8 cellular contexts compared by ENCODE assay signal in genomic region chr1:151165738-151166505, GRCh38. TPM values are rescaled to one million over a fixed set of nuclear protein-coding genes. Genes with fewer than 3 reads are reported as not detected.
DNase-seq lines count a peak whose midpoint lies in the region; ATAC-seq and TF ChIP-seq lines count a peak whose summit lies in the region.

A gene with protein sequence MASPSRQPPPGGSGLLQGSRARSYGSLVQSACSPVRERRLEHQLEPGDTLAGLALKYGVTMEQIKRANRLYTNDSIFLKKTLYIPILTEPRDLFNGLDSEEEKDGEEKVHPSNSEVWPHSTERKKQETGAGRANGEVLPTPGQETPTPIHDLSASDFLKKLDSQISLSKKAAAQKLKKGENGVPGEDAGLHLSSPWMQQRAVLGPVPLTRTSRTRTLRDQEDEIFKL (minus strand): TSS chr1:151165902. CDS start chr1:151165258, 644 bp downstream.
SCNM1 (plus strand) TSS chr1:151166144; CDS start chr1:151166153, 9 bp downstream.

- no peak within 1 kb of the TSS for H3K23ac ChIP-seq in mesendoderm (ENCODE audit: low read length)

- H3K4me3 ChIP-seq in HUES48 (ENCODE audit: low read depth, low read length) (peak within 1 kb of the TSS; percentile 98), NT2/D1 (ENCODE audit: insufficient read length, low read depth) (peak within 1 kb of the TSS; percentile 96), endodermal cell (ENCODE audit: low read length) (peak within 1 kb of the TSS; percentile 95), mesendoderm (ENCODE audit: low read length) (peak within 1 kb of the TSS; percentile 53)

- H3K27ac ChIP-seq in HUES48 (ENCODE audit: low read depth, low read length), result peak within 1 kb of the TSS; percentile 91
- peak within 1 kb of the TSS; percentile 69 for H3K27ac ChIP-seq in endodermal cell (ENCODE audit: low read depth, low read length)
- H3K27ac ChIP-seq in mesendoderm (ENCODE audit: low read depth, low read length), result peak within 1 kb of the TSS; percentile 39

- H2BK120ac ChIP-seq in mesendoderm (ENCODE audit: low read depth, low read length), result no peak within 1 kb of the TSS

- no peaks in the 10 kb centered on the region for H3K79me2 ChIP-seq in mesendoderm (ENCODE audit: control insufficient read depth, insufficient read depth, low read length)

- TF ChIP-seq CTCF in endodermal cell (conservative IDR thresholded peaks at IDR 0.05), result no peak

- H3K9ac ChIP-seq in HUES48 (ENCODE audit: low read depth, low read length), result peak within 1 kb of the TSS; percentile 78
- peak within 1 kb of the TSS; percentile 97 for H3K9ac ChIP-seq in NT2/D1 (ENCODE audit: insufficient read length, low read depth)
- H3K9ac ChIP-seq in endodermal cell (ENCODE audit: extremely low read depth, low read length, poor library complexity, severe bottlenecking), result peak within 1 kb of the TSS; percentile 70
- peak within 1 kb of the TSS; percentile 75 for H3K9ac ChIP-seq in mesendoderm (ENCODE audit: low read length)

- H2BK5ac ChIP-seq in mesendoderm (ENCODE audit: low read length), result no peak within 1 kb of the TSS

- H4K8ac ChIP-seq in mesendoderm (ENCODE audit: low read depth, low read length), result peak within 1 kb of the TSS; percentile 44

- no peak within 1 kb of the TSS for H4K5ac ChIP-seq in mesendoderm (ENCODE audit: low read length)

- no peak within 1 kb of the TSS for H2BK15ac ChIP-seq in mesendoderm (replicated peaks; ENCODE audit: low read depth)

- peaks cover 35% of the 10 kb centered on the region for H3K36me3 Mint-ChIP-seq in endodermal cell (ENCODE audit: low read depth)

- 0 to 1% methylated on average over 29 to 38 of the region's 38 CpGs for WGBS in endodermal cell (ENCODE audit: insufficient coverage in 1 of 2, insufficient read length in 1 of 2), 2 experiments
- WGBS in mesendoderm (ENCODE audit: extremely low coverage, insufficient coverage, low lambda C conversion rate), result no CpG with 5 or more reads among the region's 38 CpGs

- H2AK5ac ChIP-seq in mesendoderm (ENCODE audit: low read length), result no peak within 1 kb of the TSS

- H3K4me3 Mint-ChIP-seq in endodermal cell, result peak within 1 kb of the TSS; percentile 91

- H3K4me1 Mint-ChIP-seq in endodermal cell, result peaks cover 16% of the 10 kb centered on the region

- peak within 1 kb of the TSS; percentile 94 for H3K4ac ChIP-seq in mesendoderm (ENCODE audit: low read depth, low read length)

- H3K4me1 ChIP-seq in HUES48 (ENCODE audit: control insufficient read depth, insufficient read depth, low read length) (peaks cover 10% of the 10 kb centered on the region; the same call in 1 of the 2 replicates), NT2/D1 (ENCODE audit: insufficient read depth, insufficient read length) (peaks cover 10% of the 10 kb centered on the region), endodermal cell (ENCODE audit: control insufficient read depth, insufficient read depth, low read length) (peaks cover 5% of the 10 kb centered on the region), mesendoderm (ENCODE audit: control insufficient read depth, low read depth, low read length) (no peaks in the 10 kb centered on the region)

- peak within 1 kb of the TSS; percentile 81 for H3K18ac ChIP-seq in mesendoderm (ENCODE audit: low read length)

- H3K4me2 ChIP-seq in mesendoderm (ENCODE audit: low read length), result peak within 1 kb of the TSS; percentile 58

- peak within 1 kb of the TSS; percentile 94 for H3K27ac Mint-ChIP-seq in endodermal cell

- no peaks in the 10 kb centered on the region for H3K27me3 ChIP-seq in HUES48 (ENCODE audit: control insufficient read depth, insufficient read depth, low read length)
- no peaks in the 10 kb centered on the region for H3K27me3 ChIP-seq in NT2/D1 (ENCODE audit: insufficient read depth, insufficient read length)
- no peaks in the 10 kb centered on the region for H3K27me3 ChIP-seq in endodermal cell (ENCODE audit: control insufficient read depth, insufficient read depth, low read length, poor library complexity, severe bottlenecking)
- H3K27me3 ChIP-seq in mesendoderm (ENCODE audit: insufficient read depth, low read length, poor library complexity), result no peaks in the 10 kb centered on the region

- peak within 1 kb of the TSS; percentile 83 for H3K56ac ChIP-seq in mesendoderm (ENCODE audit: low read length)

- DNase-seq in Caki2 (ENCODE audit: low read depth) (peak; percentile 97), NT2/D1 (ENCODE audit: low read depth, low spot score) (peak; percentile 99), endodermal cell (peak; percentile 99), mesendoderm (peak; percentile 100)
- peak; percentile 91 for DNase-seq in activated CD8-positive, alpha-beta memory T cell treated with anti-CD3 and anti-CD28 coated beads, Interleukin-2, amount 50 U/mL, for 24 hours (ENCODE audit: extremely low read depth)
- DNase-seq in stimulated activated CD8-positive, alpha-beta memory T cell treated with anti-CD3 and anti-CD28 coated beads, Interleukin-12 subunit alpha, Interleukin-12 subunit beta, amount 100 ng/mL, for 4 hours (ENCODE audit: low read depth), result peak; percentile 90

- H3K36me3 ChIP-seq in HUES48 (ENCODE audit: control insufficient read depth, insufficient read depth, low read length) (peaks cover 33% of the 10 kb centered on the region), NT2/D1 (ENCODE audit: insufficient read depth, insufficient read length, low read length) (peaks cover 56% of the 10 kb centered on the region), endodermal cell (ENCODE audit: control insufficient read depth, insufficient read depth, low read length) (peaks cover 32% of the 10 kb centered on the region), mesendoderm (ENCODE audit: control insufficient read depth, insufficient read depth, low read length) (no peaks in the 10 kb centered on the region)

- ATAC-seq in GM21390 (IDR thresholded peaks at IDR 0.05; ENCODE audit: unreplicated experiment), result peak; percentile 81

- H3K79me1 ChIP-seq in mesendoderm (ENCODE audit: low read length), result no peaks in the 10 kb centered on the region

- no peaks in the 10 kb centered on the region for H3K9me3 ChIP-seq in HUES48 (ENCODE audit: control insufficient read depth, insufficient read depth, low read length)
- no peaks in the 10 kb centered on the region for H3K9me3 ChIP-seq in NT2/D1 (ENCODE audit: insufficient read depth, low read length)
- H3K9me3 ChIP-seq in endodermal cell (ENCODE audit: control insufficient read depth, low read length), result no peaks in the 10 kb centered on the region

- in situ Hi-C loops in Caki2 (cut with HindIII; ENCODE audit: low pct_unique_long_range_greater_than_20kb, low sequenced_read_pairs), result no loop called here

- H3K9me3 Mint-ChIP-seq in endodermal cell, result no peaks in the 10 kb centered on the region

- H3K27me3 Mint-ChIP-seq in endodermal cell (ENCODE audit: insufficient read depth), result no peaks in the 10 kb centered on the region

RNA-seq across cellular contexts. Expression of the first gene that starts in this region (rescaled TPM):
- 17.5 and 19.8 TPM in 2 replicates for total RNA-seq in Caki2 (2014; rRNA removed; shearing (Covaris generic); ENCODE audit: low replicate concordance)
- total RNA-seq in endodermal cell, result 10 to 100 TPM in 1 of 2 donors, 1 to 10 TPM in 1; 9.1 to 13.0 TPM
- 14.1 TPM for polyA plus RNA-seq in endodermal cell (2013, experiment 1 of 2)
- 12.1 TPM for polyA plus RNA-seq in endodermal cell (2013, experiment 2 of 2)
- polyA plus RNA-seq in mesendoderm (2013, experiment 1 of 2), result 2.4 TPM
- 2.6 TPM for polyA plus RNA-seq in mesendoderm (2013, experiment 2 of 2)

RNA-seq across cellular contexts. Expression of gene SCNM1, which starts in this region (rescaled TPM):
- total RNA-seq in Caki2 (2014; rRNA removed; shearing (Covaris generic); ENCODE audit: low replicate concordance), result 30.4 and 52.3 TPM in 2 replicates
- total RNA-seq in endodermal cell, result 10 to 100 TPM; 41.1 to 44.8 TPM
- polyA plus RNA-seq in endodermal cell (2013, experiment 1 of 2), result 50.6 TPM
- polyA plus RNA-seq in endodermal cell (2013, experiment 2 of 2), result 43.5 TPM
- 48.9 TPM for polyA plus RNA-seq in mesendoderm (2013, experiment 1 of 2)
- polyA plus RNA-seq in mesendoderm (2013, experiment 2 of 2), result 48.0 TPM

Comparison
In these comparisons a context has a peak if more than half of its experiments do, and no peak if none do; other contexts are left out.
1. Peak in every context shown above with its lines: DNase-seq, ATAC-seq, H3K4me3 ChIP-seq and H3K27ac ChIP-seq.
2. H3K27ac ChIP-seq: peak in every context shown above with its lines; median percentile 91 in HUES48; 69 in endodermal cell; 39 in mesendoderm.